In genomic region chr12:127293507-127294310, GRCh38 we compare ENCODE assay signal across 10 cellular contexts.
DNase-seq lines count a peak whose midpoint lies in the region; ATAC-seq and TF ChIP-seq lines count a peak whose summit lies in the region.
"Had no signal": no experiment of that assay in that cellular context is flagged by ENCODE, and none has a peak within 500 bp of the region (broad histone marks: within the 10 kb centered on the region; RNA-seq: fewer than 3 reads in every experiment).

No MANE protein-coding gene starts in this region.

- peak; percentile 98 for TF ChIP-seq CTCF in brain microvascular endothelial cell (IDR thresholded peaks at IDR 0.05; ENCODE audit: low read depth, low read length, missing control alignments)

- no peak overlapping the region for H3K27ac ChIP-seq in brain microvascular endothelial cell
- H3K27ac ChIP-seq: thoracic aorta had no signal

- TF ChIP-seq EP300 in Ishikawa (IDR thresholded peaks at IDR 0.05; ENCODE audit: borderline replicate concordance), result no peak

- no peak overlapping the region for H3K4me3 ChIP-seq in brain microvascular endothelial cell (ENCODE audit: low read depth, low read length)
- H3K4me3 ChIP-seq: thoracic aorta had no signal

- DNase-seq in DMS153 (lab: John Stamatoyannopoulos, UW) (peak; percentile 6), DMS153 treated with DMSO at 0.1 percent for 48 hours (lab: John Stamatoyannopoulos, UW; ENCODE audit: unreplicated experiment) (no peak), T-helper 17 cell (peak in 1 of 3 donors; percentile 38), brain microvascular endothelial cell (peak; percentile 71), kidney glomerular epithelial cell (lab: John Stamatoyannopoulos, UW) (peak; percentile 27), occipital lobe (lab: John Stamatoyannopoulos, UW) (no peak)
- DNase-seq in stimulated activated CD4-positive, alpha-beta T cell treated with anti-CD3 and anti-CD28 coated beads, TNF-alpha, amount 100 ng/mL, for 48 hours (ENCODE audit: low read depth in 3 of 3), result peak; percentile 16 to 27 (median 23)

- in situ Hi-C loops in brain microvascular endothelial cell (cut with HindIII; ENCODE audit: low pct_ligation_motif_present, low sequenced_read_pairs), result loop anchor here (25.0 kb wide), 1 partner anchor 181 kb away; no protein-coding TSS in a partner anchor

- H3K36me3 ChIP-seq in brain microvascular endothelial cell (replicated peaks), result no peaks in the 10 kb centered on the region
- H3K36me3 ChIP-seq: thoracic aorta had no signal

- no peaks in the 10 kb centered on the region for H3K27me3 ChIP-seq in brain microvascular endothelial cell (replicated peaks)

- no peak overlapping the region for H3K27ac Mint-ChIP-seq in T-helper 17 cell
- H3K27ac Mint-ChIP-seq: activated naive CD4-positive, alpha-beta T cell treated with anti-CD3 and anti-CD28 coated beads, Interleukin-2, amount 50 U/mL, for 24 hours had no signal

- ATAC-seq in T-helper 17 cell, result peak; percentile 67

- peaks cover 29% of the 10 kb centered on the region for H3K27me3 Mint-ChIP-seq in T-helper 17 cell

- TF ChIP-seq RAD21 in Ishikawa (IDR thresholded peaks at IDR 0.05; ENCODE audit: low read depth), result peak; percentile 59; the same call in 1 of the 2 replicates

- peaks cover 3% of the 10 kb centered on the region for H3K4me1 Mint-ChIP-seq in T-helper 17 cell
- H3K4me1 Mint-ChIP-seq: activated naive CD4-positive, alpha-beta T cell treated with anti-CD3 and anti-CD28 coated beads, Interleukin-2, amount 50 U/mL, for 24 hours had no signal

- H3K4me3 Mint-ChIP-seq in T-helper 17 cell, result no peak overlapping the region
- H3K4me3 Mint-ChIP-seq: activated naive CD4-positive, alpha-beta T cell treated with anti-CD3 and anti-CD28 coated beads, Interleukin-2, amount 50 U/mL, for 24 hours had no signal

- peaks cover 3% of the 10 kb centered on the region for H3K36me3 Mint-ChIP-seq in T-helper 17 cell (ENCODE audit: low read depth)
- H3K36me3 Mint-ChIP-seq: activated naive CD4-positive, alpha-beta T cell treated with anti-CD3 and anti-CD28 coated beads, Interleukin-2, amount 50 U/mL, for 24 hours had no signal

- H3K9me3 ChIP-seq in T-helper 17 cell (ENCODE audit: control insufficient read depth, low read length, poor library complexity, severe bottlenecking), result no peaks in the 10 kb centered on the region
- H3K9me3 ChIP-seq: thoracic aorta had no signal

TF ChIP-seq in Ishikawa, 13 proteins besides CTCF, POLR2A, EP300 and RAD21:
- TF ChIP-seq ZBTB7A (IDR thresholded peaks at IDR 0.05; ENCODE audit: low read depth) (no peak), CEBPB (IDR thresholded peaks at IDR 0.05) (no peak), EGR1 (IDR thresholded peaks at IDR 0.05) (no peak), YY1 (IDR thresholded peaks at IDR 0.05; ENCODE audit: low read depth) (no peak), CREB1 (IDR thresholded peaks at IDR 0.05; ENCODE audit: low read depth) (no peak), TEAD4 (IDR thresholded peaks at IDR 0.05) (no peak), NFIC (IDR thresholded peaks at IDR 0.05) (no peak), USF1 (IDR thresholded peaks at IDR 0.05) (no peak), TAF1 (IDR thresholded peaks at IDR 0.05; ENCODE audit: low read depth) (no peak), REST (IDR thresholded peaks at IDR 0.05; ENCODE audit: low read depth) (no peak), TCF12 (IDR thresholded peaks at IDR 0.05; ENCODE audit: low read depth) (no peak)

Comparison
In these comparisons a context has a peak if more than half of its experiments do, and no peak if none do; other contexts are left out.
1. DNase-seq: peak in DMS153 (single experiment), brain microvascular endothelial cell (single experiment), kidney glomerular epithelial cell (single experiment) and stimulated activated CD4-positive, alpha-beta T cell treated with anti-CD3 and anti-CD28 coated beads, TNF-alpha, amount 100 ng/mL, for 48 hours (3 of 3); none in DMS153 treated with DMSO at 0.1 percent for 48 hours (single experiment) and occipital lobe (single experiment).